In genomic region chr4:2151544-2151943, GRCh38 we compare ENCODE assay signal across 32 cellular contexts.
"Had no signal": no experiment of that assay in that cellular context is flagged by ENCODE, and none has a peak within 500 bp of the region (broad histone marks: within the 10 kb centered on the region; RNA-seq: fewer than 3 reads in every experiment).

No MANE protein-coding gene starts in this region.

- H3K9ac ChIP-seq: parathyroid adenoma had no signal

- H3K27me3 Mint-ChIP-seq: naive thymus-derived CD8-positive, alpha-beta T cell; natural killer cell treated with Interleukin-12 subunit alpha and Interleukin-12 subunit beta and Interleukin-15 and Interleukin-18, amount 100 ng/mL, for 72 hours; progenitor cell of endocrine pancreas; stimulated activated memory B cell treated with anti-CD40 and anti-IgM and Interleukin-4, amounts not matched to agents 10 μg/mL and 1 μg/mL and 100 μg/mL, for 72 hours had no signal

- H3K4me1 Mint-ChIP-seq: naive thymus-derived CD8-positive, alpha-beta T cell; nephron progenitor cell; stimulated activated memory B cell treated with anti-CD40 and anti-IgM and Interleukin-4, amounts not matched to agents 10 μg/mL and 1 μg/mL and 100 μg/mL, for 72 hours; stimulated activated naive CD8-positive, alpha-beta T cell treated with anti-CD3 and anti-CD28 coated beads, Interleukin-15, amount 100 ng/mL, for 72 hours had no signal

- H3K36me3 ChIP-seq: ovary, spleen, suprapubic skin, tibial artery, transverse colon, upper lobe of right lung, uterus had no signal

- ATAC-seq: naive thymus-derived CD8-positive, alpha-beta T cell; natural killer cell treated with Interleukin-12 subunit alpha and Interleukin-12 subunit beta and Interleukin-15 and Interleukin-18, amount 100 ng/mL, for 72 hours; right cardiac atrium; sciatic nerve; stimulated activated memory B cell treated with anti-CD40 and anti-IgM and Interleukin-4, amounts not matched to agents 10 μg/mL and 1 μg/mL and 100 μg/mL, for 72 hours; stimulated activated naive CD8-positive, alpha-beta T cell treated with anti-CD3 and anti-CD28 coated beads, Interleukin-15, amount 100 ng/mL, for 72 hours; stimulated activated naive CD8-positive, alpha-beta T cell treated with anti-CD3 and anti-CD28 coated beads, Interleukin-15, Interleukin-2, amounts not matched to agents 100 U/mL and 50 U/mL, for 24 hours; upper lobe of right lung had no signal

- H3K79me2 ChIP-seq: parathyroid adenoma had no signal

- H3K4me3 Mint-ChIP-seq: naive thymus-derived CD8-positive, alpha-beta T cell; natural killer cell treated with Interleukin-12 subunit alpha and Interleukin-12 subunit beta and Interleukin-15 and Interleukin-18, amount 100 ng/mL, for 72 hours; nephron progenitor cell; neural crest cell; stimulated activated memory B cell treated with anti-CD40 and anti-IgM and Interleukin-4, amounts not matched to agents 10 μg/mL and 1 μg/mL and 100 μg/mL, for 72 hours; stimulated activated naive CD8-positive, alpha-beta T cell treated with anti-CD3 and anti-CD28 coated beads, Interleukin-15, amount 100 ng/mL, for 72 hours; type B pancreatic cell had no signal

- H3K4me3 ChIP-seq: ovary, psoas muscle, skin epidermis, smooth muscle cell, spleen, suprapubic skin, testis, tibial artery, transverse colon, upper lobe of right lung, uterus had no signal

- H3K4me1 ChIP-seq: parathyroid adenoma, psoas muscle, spleen, suprapubic skin, testis, tibial artery, transverse colon, upper lobe of right lung, uterus had no signal

- H3K36me3 Mint-ChIP-seq: stimulated activated memory B cell treated with anti-CD40 and anti-IgM and Interleukin-4, amounts not matched to agents 10 μg/mL and 1 μg/mL and 100 μg/mL, for 72 hours had no signal

- H3K4me2 ChIP-seq: smooth muscle cell had no signal

- H3K27me3 ChIP-seq: ovary, spleen, suprapubic skin, testis, tibial artery, transverse colon, upper lobe of right lung, uterus had no signal

- H3K9me3 ChIP-seq: ovary, suprapubic skin, testis, tibial artery, transverse colon, upper lobe of right lung, uterus had no signal

- H2AFZ ChIP-seq: parathyroid adenoma had no signal

- DNase-seq: naive thymus-derived CD8-positive, alpha-beta T cell; nephron progenitor cell; occipital lobe; ovary; posterior cingulate gyrus; psoas muscle; right cardiac atrium; spleen; stimulated activated CD4-positive, alpha-beta T cell treated with anti-CD3 and anti-CD28 coated beads, Interleukin-12 subunit alpha, Interleukin-12 subunit beta, amount 100 ng/mL, for 4 hours; stimulated activated CD4-positive, alpha-beta T cell treated with anti-CD3 and anti-CD28 coated beads, Interleukin-1b, Interleukin-23, amount 100 ng/mL, for 48 hours; stimulated activated CD4-positive, alpha-beta T cell treated with anti-CD3 and anti-CD28 coated beads, Interleukin-4, amount 100 ng/mL, for 1 hour; stimulated activated CD4-positive, alpha-beta T cell treated with anti-CD3 and anti-CD28 coated beads, Interleukin-4, amount 100 ng/mL, for 4 hours; stimulated activated CD8-positive, alpha-beta memory T cell treated with anti-CD3 and anti-CD28 coated beads, Interleukin-4, amount 100 ng/mL, for 48 hours; stimulated activated naive CD4-positive, alpha-beta T cell; stimulated activated naive CD8-positive, alpha-beta T cell treated with anti-CD3 and anti-CD28 coated beads, Interleukin-15, amount 100 ng/mL, for 72 hours; stimulated activated naive CD8-positive, alpha-beta T cell treated with anti-CD3 and anti-CD28 coated beads, Interleukin-15, Interleukin-2, amounts not matched to agents 100 U/mL and 50 U/mL, for 24 hours; substantia nigra; testis; tibial artery; transverse colon; upper lobe of right lung; uterus had no signal

- H3K27ac Mint-ChIP-seq: natural killer cell treated with Interleukin-12 subunit alpha and Interleukin-12 subunit beta and Interleukin-15 and Interleukin-18, amount 100 ng/mL, for 72 hours; nephron progenitor cell; progenitor cell of endocrine pancreas; stimulated activated memory B cell treated with anti-CD40 and anti-IgM and Interleukin-4, amounts not matched to agents 10 μg/mL and 1 μg/mL and 100 μg/mL, for 72 hours; stimulated activated naive CD8-positive, alpha-beta T cell treated with anti-CD3 and anti-CD28 coated beads, Interleukin-15, amount 100 ng/mL, for 72 hours; type B pancreatic cell had no signal

- H3K27ac ChIP-seq: ovary, parathyroid adenoma, psoas muscle, skin epidermis, spleen, suprapubic skin, testis, tibial artery, transverse colon, upper lobe of right lung, uterus had no signal
